In the genomic region with DNA sequence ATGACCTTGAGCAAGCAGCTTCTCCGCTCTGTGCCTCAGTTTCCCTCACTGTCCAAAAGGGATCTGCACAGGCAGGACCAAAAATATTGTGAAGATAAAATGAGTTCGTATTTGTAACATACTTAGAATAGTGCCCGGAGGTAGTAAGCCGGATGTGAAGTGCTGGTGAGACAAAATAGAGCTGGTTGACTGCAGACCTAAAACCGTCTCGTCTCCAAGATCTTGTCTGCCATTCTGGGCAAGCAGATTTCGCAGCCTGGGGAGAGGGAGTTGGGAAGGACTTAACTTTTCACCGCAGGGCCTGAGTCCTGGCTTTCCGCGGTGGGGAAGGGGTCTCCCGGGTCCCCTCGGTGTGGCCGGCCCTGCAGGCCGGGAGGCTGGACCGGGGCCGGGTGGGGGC, we compare ENCODE assay signal across 8 cellular contexts. TPM values are rescaled to one million over a fixed set of nuclear protein-coding genes. Genes with fewer than 3 reads are reported as not detected.
DNase-seq lines count a peak whose midpoint lies in the region; ATAC-seq and TF ChIP-seq lines count a peak whose summit lies in the region.

No MANE protein-coding gene starts in this region.

- 13% methylated on average over 16 of the region's 16 CpGs for WGBS in thymus

- H3K36me3 ChIP-seq in kidney epithelial cell (ENCODE audit: control insufficient read depth, insufficient read depth, low read length) (no peaks in the 10 kb centered on the region), thymus (ENCODE audit: control insufficient read depth, insufficient read depth) (no peaks in the 10 kb centered on the region)

- H3K9me3 ChIP-seq in thymus (ENCODE audit: control insufficient read depth) = no peaks in the 10 kb centered on the region

- peaks cover 10% of the 10 kb centered on the region in 2 donors for H3K36me3 Mint-ChIP-seq in activated T-cell treated with anti-CD3 and anti-CD28 coated beads, Interleukin-2, amount 50 U/mL, for 72 hours (ENCODE audit: insufficient read depth in 2 of 2)
- H3K36me3 Mint-ChIP-seq in activated T-helper 2 cell treated with anti-CD3 and anti-CD28 coated beads, Interferon-gamma antibody, Interleukin-2, Interleukin-4, amounts not matched to agents 10 μg/mL and 5 μg/mL and 100 μg/mL, durations not matched to agents 14 hours and 24 hours and 36 hours (ENCODE audit: low read depth) = no peaks in the 10 kb centered on the region

- H3K27ac Mint-ChIP-seq in activated T-cell treated with anti-CD3 and anti-CD28 coated beads, Interleukin-2, amount 50 U/mL, for 72 hours = no peak overlapping the region
- no peak overlapping the region for H3K27ac Mint-ChIP-seq in activated T-helper 2 cell treated with anti-CD3 and anti-CD28 coated beads, Interferon-gamma antibody, Interleukin-2, Interleukin-4, amounts not matched to agents 10 μg/mL and 5 μg/mL and 100 μg/mL, durations not matched to agents 14 hours and 24 hours and 36 hours

- H3K27me3 ChIP-seq in kidney epithelial cell (ENCODE audit: control insufficient read depth, insufficient read depth, low read length) (no peaks in the 10 kb centered on the region), thymus (ENCODE audit: control insufficient read depth, insufficient read depth) (peaks cover 29% of the 10 kb centered on the region)

- TF ChIP-seq CTCF in kidney epithelial cell (IDR thresholded peaks at IDR 0.05; ENCODE audit: insufficient read depth, low read length, poor library complexity, severe bottlenecking) (no peak), GM20000 (IDR thresholded peaks at IDR 0.05; ENCODE audit: extremely low read depth, missing control alignments) (no peak)

- H3K4me3 ChIP-seq in kidney epithelial cell (ENCODE audit: low read depth, low read length) (peak overlapping the region; percentile 31), thymus (ENCODE audit: low read length) (peak overlapping the region; percentile 40)

- H3K4me1 ChIP-seq in thymus (ENCODE audit: control insufficient read depth, insufficient read depth, low read length) = peaks cover 16% of the 10 kb centered on the region

- H3K27me3 Mint-ChIP-seq in activated T-cell treated with anti-CD3 and anti-CD28 coated beads, Interleukin-2, amount 50 U/mL, for 72 hours (ENCODE audit: low read depth) = peaks cover 6% of the 10 kb centered on the region
- H3K27me3 Mint-ChIP-seq in activated T-helper 2 cell treated with anti-CD3 and anti-CD28 coated beads, Interferon-gamma antibody, Interleukin-2, Interleukin-4, amounts not matched to agents 10 μg/mL and 5 μg/mL and 100 μg/mL, durations not matched to agents 14 hours and 24 hours and 36 hours (ENCODE audit: low read depth) = peaks cover 6% of the 10 kb centered on the region

- peak overlapping the region; percentile 71 to 75 for H3K4me3 Mint-ChIP-seq in activated T-cell treated with anti-CD3 and anti-CD28 coated beads, Interleukin-2, amount 50 U/mL, for 72 hours
- H3K4me3 Mint-ChIP-seq in activated T-helper 2 cell treated with anti-CD3 and anti-CD28 coated beads, Interferon-gamma antibody, Interleukin-2, Interleukin-4, amounts not matched to agents 10 μg/mL and 5 μg/mL and 100 μg/mL, durations not matched to agents 14 hours and 24 hours and 36 hours (ENCODE audit: low read depth) = peak overlapping the region; percentile 69

- no peak for DNase-seq in activated T-cell treated with anti-CD3 and anti-CD28 coated beads, Interleukin-2, amount 50 U/mL, for 72 hours
- DNase-seq in activated T-cell treated with anti-CD3 and anti-CD28 coated beads for 4 hours = no peak
- no peak for DNase-seq in activated T-helper 2 cell treated with anti-CD3 and anti-CD28 coated beads, Interferon-gamma antibody, Interleukin-2, Interleukin-4, amounts not matched to agents 10 μg/mL and 5 μg/mL and 100 μg/mL, durations not matched to agents 14 hours and 24 hours and 36 hours (ENCODE audit: low spot score)
- no peak for DNase-seq in kidney epithelial cell (ENCODE audit: low read depth)
- DNase-seq in amniotic stem cell (lab: John Stamatoyannopoulos, UW) = no peak
- no peak for DNase-seq in substantia nigra (lab: John Stamatoyannopoulos, UW)
- DNase-seq in GM20000 (ENCODE audit: low spot score) = no peak

- H3K9me3 Mint-ChIP-seq in activated T-cell treated with anti-CD3 and anti-CD28 coated beads, Interleukin-2, amount 50 U/mL, for 72 hours = no peaks in the 10 kb centered on the region
- H3K9me3 Mint-ChIP-seq in activated T-helper 2 cell treated with anti-CD3 and anti-CD28 coated beads, Interferon-gamma antibody, Interleukin-2, Interleukin-4, amounts not matched to agents 10 μg/mL and 5 μg/mL and 100 μg/mL, durations not matched to agents 14 hours and 24 hours and 36 hours = no peaks in the 10 kb centered on the region

- H3K4me1 Mint-ChIP-seq in activated T-cell treated with anti-CD3 and anti-CD28 coated beads, Interleukin-2, amount 50 U/mL, for 72 hours (ENCODE audit: low read depth) = peaks cover 16% of the 10 kb centered on the region
- H3K4me1 Mint-ChIP-seq in activated T-helper 2 cell treated with anti-CD3 and anti-CD28 coated beads, Interferon-gamma antibody, Interleukin-2, Interleukin-4, amounts not matched to agents 10 μg/mL and 5 μg/mL and 100 μg/mL, durations not matched to agents 14 hours and 24 hours and 36 hours (ENCODE audit: low read depth) = peaks cover 12% of the 10 kb centered on the region

- H3K27ac ChIP-seq in thymus (ENCODE audit: low read depth) (peak overlapping the region; percentile 21), substantia nigra (ENCODE audit: low read depth, low read length, poor library complexity, severe bottlenecking) (no peak overlapping the region)

- intact Hi-C loops in activated T-helper 2 cell treated with anti-CD3 and anti-CD28 coated beads, Interferon-gamma antibody, Interleukin-2, Interleukin-4, amounts not matched to agents 10 μg/mL and 5 μg/mL and 100 μg/mL, durations not matched to agents 14 hours and 24 hours and 36 hours (cut with micrococcal nuclease) = no loop called here

- ATAC-seq in activated T-cell treated with anti-CD3 and anti-CD28 coated beads, Interleukin-2, amount 50 U/mL, for 72 hours (replicated peaks in 1 of 2) = no peak

RNA-seq across cellular contexts. Expression of gene BBC3, which starts 8.2 kb away (rescaled TPM):
- total RNA-seq in activated T-cell treated with anti-CD3 and anti-CD28 coated beads, Interleukin-2, amount 50 U/mL, for 72 hours = 10 to 100 TPM; 41.4 to 59.2 TPM
- 14.6 and 16.3 TPM in 2 replicates for total RNA-seq in activated T-helper 2 cell treated with anti-CD3 and anti-CD28 coated beads, Interferon-gamma antibody, Interleukin-2, Interleukin-4, amounts not matched to agents 10 μg/mL and 5 μg/mL and 100 μg/mL, durations not matched to agents 14 hours and 24 hours and 36 hours
- total RNA-seq in kidney epithelial cell = 46.8 and 64.7 TPM in 2 replicates
- polyA plus RNA-seq in thymus = 15.1 TPM

RNA-seq across cellular contexts. Expression of gene CCDC9, which starts 17.2 kb away (rescaled TPM):
- 10 to 100 TPM; 51.6 to 51.7 TPM for total RNA-seq in activated T-cell treated with anti-CD3 and anti-CD28 coated beads, Interleukin-2, amount 50 U/mL, for 72 hours
- total RNA-seq in activated T-helper 2 cell treated with anti-CD3 and anti-CD28 coated beads, Interferon-gamma antibody, Interleukin-2, Interleukin-4, amounts not matched to agents 10 μg/mL and 5 μg/mL and 100 μg/mL, durations not matched to agents 14 hours and 24 hours and 36 hours = 34.3 and 37.5 TPM in 2 replicates
- 13.8 and 16.5 TPM in 2 replicates for total RNA-seq in kidney epithelial cell
- 27.4 TPM for polyA plus RNA-seq in thymus

RNA-seq across cellular contexts. Expression of gene INAFM1, which starts 35.5 kb away (rescaled TPM):
- 10 to 100 TPM; 19.7 to 21.4 TPM for total RNA-seq in activated T-cell treated with anti-CD3 and anti-CD28 coated beads, Interleukin-2, amount 50 U/mL, for 72 hours
- total RNA-seq in activated T-helper 2 cell treated with anti-CD3 and anti-CD28 coated beads, Interferon-gamma antibody, Interleukin-2, Interleukin-4, amounts not matched to agents 10 μg/mL and 5 μg/mL and 100 μg/mL, durations not matched to agents 14 hours and 24 hours and 36 hours = 9.3 and 12.7 TPM in 2 replicates
- total RNA-seq in kidney epithelial cell = 2.2 and 3.9 TPM in 2 replicates
- polyA plus RNA-seq in thymus = 11.1 TPM
